Comparison of ENCODE assay signal across 8 cellular contexts in the genomic region with DNA sequence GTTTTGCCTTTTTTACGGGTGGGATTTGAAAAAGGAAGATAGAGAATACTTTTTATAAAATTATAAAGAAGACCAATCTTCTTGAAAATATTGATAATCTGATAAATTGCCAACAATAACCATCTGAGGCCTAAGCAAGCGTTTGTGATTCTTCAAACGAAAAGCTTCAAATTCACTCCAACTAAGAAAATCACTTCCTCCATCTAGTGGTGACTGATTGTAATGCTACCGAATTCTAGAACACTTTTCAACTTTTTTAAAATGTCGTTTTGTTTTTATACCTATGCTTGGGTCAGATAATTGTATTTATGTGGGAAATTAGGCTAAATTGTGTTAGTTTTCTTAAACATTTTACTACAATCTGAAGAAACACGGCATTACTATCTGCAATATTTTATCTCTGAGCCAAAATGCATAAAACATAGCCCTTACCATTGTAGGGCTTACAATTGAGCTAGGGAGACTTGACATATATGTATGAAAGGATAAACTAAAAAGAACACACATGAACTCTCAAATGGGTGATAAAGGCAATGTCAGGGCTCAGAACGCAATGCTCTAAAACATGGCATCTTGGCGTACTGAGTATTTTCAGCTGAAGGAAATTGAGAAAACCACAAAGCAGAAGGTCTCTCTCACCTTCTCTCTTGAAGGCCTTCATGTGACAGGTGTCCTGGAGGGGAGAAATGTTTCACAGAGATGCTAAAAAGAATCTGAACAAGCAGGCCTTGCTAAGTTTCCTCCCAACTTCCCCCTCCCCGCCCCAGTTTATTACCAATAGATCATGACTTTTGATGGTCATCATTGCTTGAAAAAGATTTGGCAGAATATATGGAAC. TPM values are rescaled to one million over a fixed set of nuclear protein-coding genes. Genes with fewer than 3 reads are reported as not detected.
DNase-seq lines count a peak whose midpoint lies in the region; ATAC-seq and TF ChIP-seq lines count a peak whose summit lies in the region.

No MANE protein-coding gene starts in this region.

- no peaks in the 10 kb centered on the region for H3K9me3 Mint-ChIP-seq in natural killer cell
- H3K9me3 Mint-ChIP-seq in natural killer cell treated with Interleukin-12 subunit alpha and Interleukin-12 subunit beta and Interleukin-15 and Interleukin-18, amount 100 ng/mL, for 72 hours: no peaks in the 10 kb centered on the region

- no peaks in the 10 kb centered on the region for H3K9me3 ChIP-seq in adipocyte (ENCODE audit: control insufficient read depth, low read length)
- no peaks in the 10 kb centered on the region for H3K9me3 ChIP-seq in upper lobe of right lung

- DNase-seq in natural killer cell (no peak), NCI-H2107 (lab: John Stamatoyannopoulos, UW) (peak; percentile 56), adipocyte (ENCODE audit: low read depth) (peak; percentile 79), inferior parietal cortex (ENCODE audit: extremely low spot score) (peak; percentile 83), upper lobe of right lung (no peak), cerebellar nuclear complex (lab: John Stamatoyannopoulos, UW) (no peak)
- no peak for DNase-seq in natural killer cell treated with Interleukin-12 subunit alpha and Interleukin-12 subunit beta and Interleukin-15 and Interleukin-18, amount 100 ng/mL, for 72 hours (ENCODE audit: low spot score)

- H3K4me3 Mint-ChIP-seq in natural killer cell: no peak overlapping the region
- no peak overlapping the region for H3K4me3 Mint-ChIP-seq in natural killer cell treated with Interleukin-12 subunit alpha and Interleukin-12 subunit beta and Interleukin-15 and Interleukin-18, amount 100 ng/mL, for 72 hours

- H3K27me3 ChIP-seq in adipocyte (replicated peaks; ENCODE audit: control insufficient read depth, insufficient read depth, low read length): no peaks in the 10 kb centered on the region
- H3K27me3 ChIP-seq in upper lobe of right lung: no peaks in the 10 kb centered on the region

- H3K4me3 ChIP-seq in adipocyte (ENCODE audit: low read length) (no peak overlapping the region), upper lobe of right lung (no peak overlapping the region)

- H3K9ac ChIP-seq in adipocyte (ENCODE audit: low read length): peak overlapping the region; percentile 43

- H3K27me3 Mint-ChIP-seq in natural killer cell (ENCODE audit: low read depth in 2 of 2): no peaks in the 10 kb centered on the region
- peaks cover 0 to 2% of the 10 kb centered on the region in 2 donors for H3K27me3 Mint-ChIP-seq in natural killer cell treated with Interleukin-12 subunit alpha and Interleukin-12 subunit beta and Interleukin-15 and Interleukin-18, amount 100 ng/mL, for 72 hours

- ATAC-seq in natural killer cell (peak in 2 of 3 donors; percentile 29 to 53), HG02588 (IDR thresholded peaks at IDR 0.05; ENCODE audit: unreplicated experiment) (peak; percentile 60), upper lobe of right lung (no peak)
- ATAC-seq in natural killer cell treated with Interleukin-12 subunit alpha and Interleukin-12 subunit beta and Interleukin-15 and Interleukin-18, amount 100 ng/mL, for 72 hours: no peak

- H3K4me1 ChIP-seq in adipocyte (ENCODE audit: control insufficient read depth, insufficient read depth, low read length) (no peaks in the 10 kb centered on the region), upper lobe of right lung (peaks cover 6% of the 10 kb centered on the region)

- TF ChIP-seq CTCF in natural killer cell (IDR thresholded peaks at IDR 0.05) (peak; percentile 80), upper lobe of right lung (IDR thresholded peaks at IDR 0.05) (peak; percentile 76)

- H3K27ac Mint-ChIP-seq in natural killer cell: no peak overlapping the region
- no peak overlapping the region for H3K27ac Mint-ChIP-seq in natural killer cell treated with Interleukin-12 subunit alpha and Interleukin-12 subunit beta and Interleukin-15 and Interleukin-18, amount 100 ng/mL, for 72 hours

- H3K36me3 ChIP-seq in adipocyte (ENCODE audit: control insufficient read depth, insufficient read depth, low read length, severe bottlenecking): no peaks in the 10 kb centered on the region
- no peaks in the 10 kb centered on the region for H3K36me3 ChIP-seq in upper lobe of right lung

- no peak overlapping the region for H3K27ac ChIP-seq in upper lobe of right lung

- peaks cover 3 to 5% of the 10 kb centered on the region in 2 donors for H3K4me1 Mint-ChIP-seq in natural killer cell
- peaks cover 0 to 5% of the 10 kb centered on the region in 2 donors for H3K4me1 Mint-ChIP-seq in natural killer cell treated with Interleukin-12 subunit alpha and Interleukin-12 subunit beta and Interleukin-15 and Interleukin-18, amount 100 ng/mL, for 72 hours (ENCODE audit: low read depth in 2 of 2)

- intact Hi-C loops in natural killer cell (cut with micrococcal nuclease): no loop called here
- intact Hi-C loops in upper lobe of right lung (cut with DNase I): no loop called here

- no peaks in the 10 kb centered on the region for H3K36me3 Mint-ChIP-seq in natural killer cell
- no peaks in the 10 kb centered on the region for H3K36me3 Mint-ChIP-seq in natural killer cell treated with Interleukin-12 subunit alpha and Interleukin-12 subunit beta and Interleukin-15 and Interleukin-18, amount 100 ng/mL, for 72 hours

RNA-seq across cellular contexts. Expression of gene G2E3, which starts 36.8 kb away (rescaled TPM):
- total RNA-seq in natural killer cell: 10 to 100 TPM; 28.7 to 47.1 (median 33.4) TPM
- total RNA-seq in natural killer cell treated with Interleukin-12 subunit alpha and Interleukin-12 subunit beta and Interleukin-15 and Interleukin-18, amount 100 ng/mL, for 72 hours: 10 to 100 TPM; 25.4 to 30.3 TPM
- 14.0 TPM for total RNA-seq in upper lobe of right lung

Comparison
In these comparisons a context has a peak if more than half of its experiments do, and no peak if none do; other contexts are left out.
1. ATAC-seq: peak in natural killer cell (2 of 3) and HG02588 (single experiment); none in natural killer cell treated with Interleukin-12 subunit alpha and Interleukin-12 subunit beta and Interleukin-15 and Interleukin-18, amount 100 ng/mL, for 72 hours (0 of 2) and upper lobe of right lung (single experiment).
2. DNase-seq: peak in NCI-H2107 (single experiment), adipocyte (single experiment) and inferior parietal cortex (single experiment); none in natural killer cell (single experiment), natural killer cell treated with Interleukin-12 subunit alpha and Interleukin-12 subunit beta and Interleukin-15 and Interleukin-18, amount 100 ng/mL, for 72 hours (single experiment), upper lobe of right lung (single experiment) and cerebellar nuclear complex (0 of 2).